Comparison of ENCODE assay signal across 1 cellular context in genomic region chr14:60247994-60248696, GRCh38.
TF ChIP-seq lines count a peak whose summit lies in the region.

No MANE protein-coding gene starts in this region.

TF ChIP-seq in HepG2, 621 proteins besides CTCF, POLR2A, EP300 and RAD21 (continued from another document and continues in another):
- TF ChIP-seq ZNF142 (CRISPR knock-in tag; IDR thresholded peaks at IDR 0.05) (no peak), ZNF674 (CRISPR knock-in tag; IDR thresholded peaks at IDR 0.05; ENCODE audit: low read depth) (0 out of 2 replicates have a peak, but pooled peaks have one; percentile 19), ZNF83 (CRISPR knock-in tag; IDR thresholded peaks at IDR 0.05; ENCODE audit: borderline replicate concordance) (no peak), ZFP91 (CRISPR knock-in tag; IDR thresholded peaks at IDR 0.05; ENCODE audit: borderline replicate concordance) (no peak), ZBTB42 (CRISPR knock-in tag; IDR thresholded peaks at IDR 0.05) (0 out of 2 replicates have a peak, but pooled peaks have one; percentile 57), PCBP1 (IDR thresholded peaks at IDR 0.05; ENCODE audit: borderline replicate concordance, low read depth, low read length) (peak; percentile 63; the same call in 1 of the 2 replicates), FOXK2 (IDR thresholded peaks at IDR 0.05) (no peak), POLR2G (IDR thresholded peaks at IDR 0.05; ENCODE audit: low read depth, low read length) (peak; percentile 66; the same call in 1 of the 2 replicates), DMAP1 (CRISPR knock-in tag; IDR thresholded peaks at IDR 0.05) (peak; percentile 76), TBX2 (CRISPR knock-in tag; IDR thresholded peaks at IDR 0.05; ENCODE audit: borderline replicate concordance) (peak; percentile 54; the same call in 1 of the 2 replicates), ZNF274 (CRISPR knock-in tag; IDR thresholded peaks at IDR 0.05) (peak; percentile 76; the same call in 1 of the 2 replicates), PAX8 (CRISPR knock-in tag; IDR thresholded peaks at IDR 0.05; ENCODE audit: borderline replicate concordance) (no peak), SIN3A (IDR thresholded peaks at IDR 0.05; ENCODE audit: borderline replicate concordance, low read depth, low read length) (peak; percentile 64; the same call in 1 of the 2 replicates), CREM (IDR thresholded peaks at IDR 0.05) (peak; percentile 39; the same call in 1 of the 2 replicates), CREM (CRISPR knock-in tag; IDR thresholded peaks at IDR 0.05) (no peak), CENPX (CRISPR knock-in tag; IDR thresholded peaks at IDR 0.05) (no peak), ZSCAN22 (CRISPR knock-in tag; IDR thresholded peaks at IDR 0.05) (no peak), KLF9 (CRISPR knock-in tag; IDR thresholded peaks at IDR 0.05; ENCODE audit: low read depth) (no peak), TFDP1 (CRISPR knock-in tag; IDR thresholded peaks at IDR 0.05; ENCODE audit: borderline replicate concordance) (peak; percentile 38; the same call in 1 of the 2 replicates), THAP9 (CRISPR knock-in tag; IDR thresholded peaks at IDR 0.05; ENCODE audit: borderline replicate concordance) (peak; percentile 60; the same call in 1 of the 2 replicates), STAT6 (CRISPR knock-in tag; IDR thresholded peaks at IDR 0.05; ENCODE audit: borderline replicate concordance) (0 out of 2 replicates have a peak, but pooled peaks have one; percentile 33), KLF11 (CRISPR knock-in tag; IDR thresholded peaks at IDR 0.05) (no peak), ZMYM2 (CRISPR knock-in tag; IDR thresholded peaks at IDR 0.05) (0 out of 2 replicates have a peak, but pooled peaks have one; percentile 31), RXRA (CRISPR knock-in tag; IDR thresholded peaks at IDR 0.05) (no peak; the same call in 1 of the 2 replicates), AGO2 (optimal IDR thresholded peaks at IDR 0.05; ENCODE audit: low read depth, low read length) (no peak), ARHGAP35 (CRISPR knock-in tag; IDR thresholded peaks at IDR 0.05; ENCODE audit: borderline replicate concordance) (no peak), HOXA7 (CRISPR knock-in tag; IDR thresholded peaks at IDR 0.05) (no peak), ZIK1 (CRISPR knock-in tag; IDR thresholded peaks at IDR 0.05; ENCODE audit: borderline replicate concordance, low read depth) (peak; percentile 63; the same call in 1 of the 2 replicates)
- TF ChIP-seq, protein P1, sequence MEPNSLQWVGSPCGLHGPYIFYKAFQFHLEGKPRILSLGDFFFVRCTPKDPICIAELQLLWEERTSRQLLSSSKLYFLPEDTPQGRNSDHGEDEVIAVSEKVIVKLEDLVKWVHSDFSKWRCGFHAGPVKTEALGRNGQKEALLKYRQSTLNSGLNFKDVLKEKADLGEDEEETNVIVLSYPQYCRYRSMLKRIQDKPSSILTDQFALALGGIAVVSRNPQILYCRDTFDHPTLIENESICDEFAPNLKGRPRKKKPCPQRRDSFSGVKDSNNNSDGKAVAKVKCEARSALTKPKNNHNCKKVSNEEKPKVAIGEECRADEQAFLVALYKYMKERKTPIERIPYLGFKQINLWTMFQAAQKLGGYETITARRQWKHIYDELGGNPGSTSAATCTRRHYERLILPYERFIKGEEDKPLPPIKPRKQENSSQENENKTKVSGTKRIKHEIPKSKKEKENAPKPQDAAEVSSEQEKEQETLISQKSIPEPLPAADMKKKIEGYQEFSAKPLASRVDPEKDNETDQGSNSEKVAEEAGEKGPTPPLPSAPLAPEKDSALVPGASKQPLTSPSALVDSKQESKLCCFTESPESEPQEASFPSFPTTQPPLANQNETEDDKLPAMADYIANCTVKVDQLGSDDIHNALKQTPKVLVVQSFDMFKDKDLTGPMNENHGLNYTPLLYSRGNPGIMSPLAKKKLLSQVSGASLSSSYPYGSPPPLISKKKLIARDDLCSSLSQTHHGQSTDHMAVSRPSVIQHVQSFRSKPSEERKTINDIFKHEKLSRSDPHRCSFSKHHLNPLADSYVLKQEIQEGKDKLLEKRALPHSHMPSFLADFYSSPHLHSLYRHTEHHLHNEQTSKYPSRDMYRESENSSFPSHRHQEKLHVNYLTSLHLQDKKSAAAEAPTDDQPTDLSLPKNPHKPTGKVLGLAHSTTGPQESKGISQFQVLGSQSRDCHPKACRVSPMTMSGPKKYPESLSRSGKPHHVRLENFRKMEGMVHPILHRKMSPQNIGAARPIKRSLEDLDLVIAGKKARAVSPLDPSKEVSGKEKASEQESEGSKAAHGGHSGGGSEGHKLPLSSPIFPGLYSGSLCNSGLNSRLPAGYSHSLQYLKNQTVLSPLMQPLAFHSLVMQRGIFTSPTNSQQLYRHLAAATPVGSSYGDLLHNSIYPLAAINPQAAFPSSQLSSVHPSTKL (CRISPR knock-in tag; IDR thresholded peaks at IDR 0.05): no peak
- TF ChIP-seq, protein P2, sequence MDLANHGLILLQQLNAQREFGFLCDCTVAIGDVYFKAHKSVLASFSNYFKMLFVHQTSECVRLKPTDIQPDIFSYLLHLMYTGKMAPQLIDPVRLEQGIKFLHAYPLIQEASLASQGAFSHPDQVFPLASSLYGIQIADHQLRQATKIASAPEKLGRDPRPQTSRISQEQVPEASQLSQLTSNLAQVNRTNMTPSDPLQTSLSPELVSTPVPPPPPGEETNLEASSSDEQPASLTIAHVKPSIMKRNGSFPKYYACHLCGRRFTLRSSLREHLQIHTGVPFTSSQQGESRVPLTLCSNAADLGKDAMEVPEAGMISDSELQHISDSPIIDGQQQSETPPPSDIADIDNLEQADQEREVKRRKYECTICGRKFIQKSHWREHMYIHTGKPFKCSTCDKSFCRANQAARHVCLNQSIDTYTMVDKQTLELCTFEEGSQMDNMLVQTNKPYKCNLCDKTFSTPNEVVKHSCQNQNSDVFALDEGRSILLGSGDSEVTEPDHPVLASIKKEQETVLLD (CRISPR knock-in tag; IDR thresholded peaks at IDR 0.05; ENCODE audit: low read depth): no peak
- TF ChIP-seq, protein P3, sequence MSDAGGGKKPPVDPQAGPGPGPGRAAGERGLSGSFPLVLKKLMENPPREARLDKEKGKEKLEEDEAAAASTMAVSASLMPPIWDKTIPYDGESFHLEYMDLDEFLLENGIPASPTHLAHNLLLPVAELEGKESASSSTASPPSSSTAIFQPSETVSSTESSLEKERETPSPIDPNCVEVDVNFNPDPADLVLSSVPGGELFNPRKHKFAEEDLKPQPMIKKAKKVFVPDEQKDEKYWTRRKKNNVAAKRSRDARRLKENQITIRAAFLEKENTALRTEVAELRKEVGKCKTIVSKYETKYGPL (CRISPR knock-in tag; IDR thresholded peaks at IDR 0.05): no peak
- TF ChIP-seq, protein P4, sequence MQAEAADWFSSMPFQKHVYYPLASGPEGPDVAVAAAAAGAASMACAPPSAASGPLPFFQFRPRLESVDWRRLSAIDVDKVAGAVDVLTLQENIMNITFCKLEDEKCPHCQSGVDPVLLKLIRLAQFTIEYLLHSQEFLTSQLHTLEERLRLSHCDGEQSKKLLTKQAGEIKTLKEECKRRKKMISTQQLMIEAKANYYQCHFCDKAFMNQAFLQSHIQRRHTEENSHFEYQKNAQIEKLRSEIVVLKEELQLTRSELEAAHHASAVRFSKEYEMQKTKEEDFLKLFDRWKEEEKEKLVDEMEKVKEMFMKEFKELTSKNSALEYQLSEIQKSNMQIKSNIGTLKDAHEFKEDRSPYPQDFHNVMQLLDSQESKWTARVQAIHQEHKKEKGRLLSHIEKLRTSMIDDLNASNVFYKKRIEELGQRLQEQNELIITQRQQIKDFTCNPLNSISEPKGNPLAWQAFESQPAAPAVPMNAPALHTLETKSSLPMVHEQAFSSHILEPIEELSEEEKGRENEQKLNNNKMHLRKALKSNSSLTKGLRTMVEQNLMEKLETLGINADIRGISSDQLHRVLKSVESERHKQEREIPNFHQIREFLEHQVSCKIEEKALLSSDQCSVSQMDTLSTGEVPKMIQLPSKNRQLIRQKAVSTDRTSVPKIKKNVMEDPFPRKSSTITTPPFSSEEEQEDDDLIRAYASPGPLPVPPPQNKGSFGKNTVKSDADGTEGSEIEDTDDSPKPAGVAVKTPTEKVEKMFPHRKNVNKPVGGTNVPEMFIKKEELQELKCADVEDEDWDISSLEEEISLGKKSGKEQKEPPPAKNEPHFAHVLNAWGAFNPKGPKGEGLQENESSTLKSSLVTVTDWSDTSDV (CRISPR knock-in tag; IDR thresholded peaks at IDR 0.05): no peak
